In the genomic region with DNA sequence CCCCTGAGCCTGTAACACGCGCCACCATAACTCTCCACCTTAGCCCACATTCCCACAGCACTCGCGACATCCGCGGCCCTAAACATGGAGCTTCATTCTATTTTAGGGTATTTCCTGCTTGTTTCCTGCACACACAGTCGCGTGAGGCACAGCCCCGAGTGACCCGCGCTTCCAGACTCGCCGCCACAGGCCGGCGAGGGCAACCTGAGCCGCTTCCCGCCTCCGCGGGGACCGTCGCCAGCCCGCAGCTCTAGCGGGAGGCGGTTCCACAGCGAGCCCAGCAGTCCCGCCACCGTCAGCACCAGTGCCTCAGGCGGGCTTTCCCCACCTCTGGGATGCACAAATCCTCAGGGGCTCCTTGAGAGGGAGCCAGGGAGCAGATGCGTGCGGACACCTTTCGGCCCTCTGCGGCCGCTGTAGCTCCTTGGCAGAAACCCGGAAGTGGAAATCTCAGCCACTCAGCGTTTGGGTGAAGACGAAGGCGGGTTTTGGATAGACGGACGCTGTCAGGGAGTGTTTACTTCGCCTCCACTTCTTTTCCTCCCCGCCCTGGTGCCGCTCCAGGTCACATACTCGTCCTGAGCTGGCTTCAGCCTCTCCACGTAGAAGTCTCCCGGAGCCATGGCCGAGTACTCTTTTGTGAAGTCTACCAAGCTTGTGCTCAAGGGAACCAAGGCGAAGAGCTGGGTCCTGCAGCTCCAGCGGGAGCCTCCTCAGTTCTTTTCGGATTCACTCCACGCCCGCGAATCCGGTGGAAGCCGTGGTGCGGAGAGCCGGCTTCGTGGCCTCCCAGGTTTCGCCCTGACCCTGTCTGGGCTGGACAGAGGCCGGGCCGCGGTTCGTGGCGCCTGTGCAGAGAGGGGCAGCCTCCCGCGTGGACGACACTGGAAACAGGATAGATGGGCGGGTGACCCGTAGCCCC, we compare ENCODE assay signal across 11 cellular contexts.
DNase-seq lines count a peak whose midpoint lies in the region; ATAC-seq, FAIRE-seq and TF ChIP-seq lines count a peak whose summit lies in the region.
"Had no signal": no experiment of that assay in that cellular context is flagged by ENCODE, and none has a peak within 500 bp of the region (broad histone marks: within the 10 kb centered on the region; RNA-seq: fewer than 3 reads in every experiment).

No MANE protein-coding gene starts in this region.

- DNase-seq in Right ventricle myocardium inferior (ENCODE audit: missing footprints) (peak; percentile 57), right atrium auricular region (ENCODE audit: low spot score) (no peak), lower leg skin (ENCODE audit: low spot score in 2 of 2) (peak in 1 of 2 donors; percentile 52), urothelium cell line (ENCODE audit: low spot score) (peak; percentile 85), endothelial cell (ENCODE audit: low spot score) (no peak), COR-L47 (lab: John Stamatoyannopoulos, UW) (no peak)
- peak; percentile 11 for DNase-seq in activated naive CD8-positive, alpha-beta T cell treated with anti-CD3 and anti-CD28 coated beads for 36 hours
- no peak for DNase-seq in effector CD8-positive, alpha-beta T cell (lab: John Stamatoyannopoulos, UW)
- DNase-seq: DMS79 treated with DMSO at 0.1 percent for 48 hours, occipital lobe had no signal

- no peak for FAIRE-seq in urothelium cell line (lab: Jason Lieb, UNC)

- no peaks in the 10 kb centered on the region for H3K4me1 Mint-ChIP-seq in activated naive CD8-positive, alpha-beta T cell treated with anti-CD3 and anti-CD28 coated beads for 36 hours
- H3K4me1 Mint-ChIP-seq in endothelial cell (ENCODE audit: unreplicated experiment), result no peaks in the 10 kb centered on the region
- H3K4me1 Mint-ChIP-seq: brain had no signal

- peaks cover 26% of the 10 kb centered on the region for H3K9me3 Mint-ChIP-seq in activated naive CD8-positive, alpha-beta T cell treated with anti-CD3 and anti-CD28 coated beads for 36 hours
- H3K9me3 Mint-ChIP-seq in endothelial cell (ENCODE audit: unreplicated experiment), result peaks cover 31% of the 10 kb centered on the region

- H3K27me3 Mint-ChIP-seq in activated naive CD8-positive, alpha-beta T cell treated with anti-CD3 and anti-CD28 coated beads for 36 hours, result no peaks in the 10 kb centered on the region
- peaks cover 4% of the 10 kb centered on the region for H3K27me3 Mint-ChIP-seq in endothelial cell (ENCODE audit: unreplicated experiment)
- H3K27me3 Mint-ChIP-seq: brain had no signal

- H3K36me3 Mint-ChIP-seq in activated naive CD8-positive, alpha-beta T cell treated with anti-CD3 and anti-CD28 coated beads for 36 hours, result peaks cover 1% of the 10 kb centered on the region
- H3K36me3 Mint-ChIP-seq in endothelial cell (ENCODE audit: low read depth, unreplicated experiment), result peaks cover 7% of the 10 kb centered on the region
- H3K36me3 Mint-ChIP-seq: brain had no signal

- no peak for TF ChIP-seq POLR2A in lower leg skin (IDR thresholded peaks at IDR 0.05)

- ATAC-seq in Right ventricle myocardium inferior, result peak; percentile 60

- peak overlapping the region; percentile 70 for H3K4me3 Mint-ChIP-seq in activated naive CD8-positive, alpha-beta T cell treated with anti-CD3 and anti-CD28 coated beads for 36 hours
- H3K4me3 Mint-ChIP-seq in endothelial cell (ENCODE audit: unreplicated experiment), result no peak overlapping the region
- H3K4me3 Mint-ChIP-seq: brain had no signal

- no peak for TF ChIP-seq CTCF in right atrium auricular region (IDR thresholded peaks at IDR 0.05)
- no peak for TF ChIP-seq CTCF in lower leg skin (IDR thresholded peaks at IDR 0.05)
- no peak for TF ChIP-seq CTCF in endothelial cell (IDR thresholded peaks at IDR 0.05; ENCODE audit: unreplicated experiment)

- intact Hi-C loops in Right ventricle myocardium inferior (cut with DNase I) (no loop called here), lower leg skin (cut with DNase I; ENCODE audit: low total_unique reads) (no loop called here)

- peaks cover 0 to 15% of the 10 kb centered on the region in 2 donors for H3K9me3 ChIP-seq in right atrium auricular region

- H3K27ac Mint-ChIP-seq in activated naive CD8-positive, alpha-beta T cell treated with anti-CD3 and anti-CD28 coated beads for 36 hours, result no peak overlapping the region
- no peak overlapping the region for H3K27ac Mint-ChIP-seq in endothelial cell (ENCODE audit: unreplicated experiment)
- H3K27ac Mint-ChIP-seq: brain had no signal

- H3K36me3 ChIP-seq in right atrium auricular region, result no peaks in the 10 kb centered on the region

- no peaks in the 10 kb centered on the region for H3K4me1 ChIP-seq in right atrium auricular region

- H3K27me3 ChIP-seq in right atrium auricular region, result no peaks in the 10 kb centered on the region

- H3K4me3 ChIP-seq in right atrium auricular region (no peak overlapping the region), lower leg skin (ENCODE audit: low read depth, poor library complexity, severe bottlenecking) (peak overlapping the region; percentile 31)

- WGBS in lower leg skin, 2 donors, result 36 to 55% methylated on average over 51 of the region's 68 CpGs

- no peak overlapping the region for H3K27ac ChIP-seq in right atrium auricular region

Comparison
In these comparisons a context has a peak if more than half of its experiments do, and no peak if none do; other contexts are left out.
1. DNase-seq: peak in Right ventricle myocardium inferior (single experiment), activated naive CD8-positive, alpha-beta T cell treated with anti-CD3 and anti-CD28 coated beads for 36 hours (single experiment) and urothelium cell line (single experiment); none in right atrium auricular region (single experiment), endothelial cell (single experiment), COR-L47 (single experiment) and effector CD8-positive, alpha-beta T cell (single experiment).